ENCODE assay signal across 17 cellular contexts in genomic region chr1:236998571-236998970, GRCh38. TPM values are rescaled to one million over a fixed set of nuclear protein-coding genes. Genes with fewer than 3 reads are reported as not detected.
A peak's percentile ranks its signal among the peaks of the same experiment; 100 is the strongest.
DNase-seq lines count a peak whose midpoint lies in the region; ATAC-seq and TF ChIP-seq lines count a peak whose summit lies in the region.
"Had no signal": no experiment of that assay in that cellular context is flagged by ENCODE, and none has a peak within 500 bp of the region (broad histone marks: within the 10 kb centered on the region; RNA-seq: fewer than 3 reads in every experiment).

No MANE protein-coding gene starts in this region.

- CTCF ChIA-PET in HEK293 (lab: Yijun Ruan, JAX) = interaction anchor here (0.7 kb wide), 1 partner anchor 12 kb away, joined by 4 read pairs; no protein-coding TSS in a partner anchor

- H3K4me3 ChIP-seq in HEK293 (ENCODE audit: low read depth, low read length) (no peak overlapping the region), SJCRH30 (no peak overlapping the region), sigmoid colon (no peak overlapping the region)
- H3K4me3 ChIP-seq: BLaER1, GM12878 had no signal

- DNase-seq in SJCRH30 = peak; percentile 5 to 27
- no peak for DNase-seq in Right ventricle myocardium superior
- DNase-seq in left kidney (ENCODE audit: low read depth, low spot score) = peak; percentile 26
- no peak for DNase-seq in natural killer cell
- no peak for DNase-seq in sigmoid colon
- DNase-seq: CD8-positive, alpha-beta memory T cell; HFFc6; KG1; NCI-H1048; NCI-H1694 had no signal

- intact Hi-C loops in Right ventricle myocardium superior (cut with DNase I) (no loop called here), natural killer cell (cut with micrococcal nuclease) (no loop called here), sigmoid colon (cut with DNase I) (no loop called here)

- H3K9me3 Mint-ChIP-seq in natural killer cell = no peaks in the 10 kb centered on the region
- H3K9me3 Mint-ChIP-seq: CD8-positive, alpha-beta memory T cell had no signal

- H3K4me1 ChIP-seq in HEK293 (ENCODE audit: control insufficient read depth, insufficient read depth, low read length) (no peaks in the 10 kb centered on the region), SJCRH30 (no peaks in the 10 kb centered on the region), sigmoid colon (peaks cover 0 to 14% (median 7%) of the 10 kb centered on the region in 4 donors)
- H3K4me1 ChIP-seq: BLaER1 had no signal

- peak; percentile 54 for ATAC-seq in Right ventricle myocardium superior (ENCODE audit: poor library complexity)
- ATAC-seq in natural killer cell = no peak
- ATAC-seq in HG03045 (IDR thresholded peaks at IDR 0.05; ENCODE audit: unreplicated experiment) = no peak
- ATAC-seq: GM12878 had no signal

- no peak overlapping the region for H3K27ac Mint-ChIP-seq in natural killer cell
- H3K27ac Mint-ChIP-seq: CD8-positive, alpha-beta memory T cell; HFFc6 had no signal

- TF ChIP-seq EP300 in sigmoid colon (IDR thresholded peaks at IDR 0.05) = no peak

- TF ChIP-seq CTCF in HEK293 (tag by site-specific recombination; IDR thresholded peaks at IDR 0.05) (no peak), natural killer cell (IDR thresholded peaks at IDR 0.05) (no peak), sigmoid colon (IDR thresholded peaks at IDR 0.05) (no peak)

- H3K9me3 ChIP-seq in HEK293 (ENCODE audit: control insufficient read depth, insufficient read depth, low read depth, low read length) = no peaks in the 10 kb centered on the region
- H3K9me3 ChIP-seq in SJCRH30 (replicated peaks) = no peaks in the 10 kb centered on the region
- no peaks in the 10 kb centered on the region for H3K9me3 ChIP-seq in sigmoid colon
- H3K9me3 ChIP-seq: BLaER1 had no signal

- H3K27me3 ChIP-seq in SJCRH30 (no peaks in the 10 kb centered on the region), sigmoid colon (no peaks in the 10 kb centered on the region)
- H3K27me3 ChIP-seq: BLaER1 had no signal

- H3K27me3 Mint-ChIP-seq in natural killer cell (ENCODE audit: low read depth in 2 of 2) = peaks cover 0 to 2% of the 10 kb centered on the region in 2 donors

- H3K4me1 Mint-ChIP-seq in natural killer cell = no peaks in the 10 kb centered on the region
- H3K4me1 Mint-ChIP-seq: CD8-positive, alpha-beta memory T cell had no signal

- POLR2A ChIA-PET in HEK293 (lab: Yijun Ruan, JAX) = no interaction called here

- H3K27ac ChIP-seq in HEK293 (ENCODE audit: extremely low read depth, low read depth, low read length) (no peak overlapping the region), SJCRH30 (no peak overlapping the region), sigmoid colon (peak overlapping the region in 1 of 4 donors; percentile 71)
- H3K27ac ChIP-seq: BLaER1, HL-60 had no signal

- no peak overlapping the region for H3K4me3 Mint-ChIP-seq in natural killer cell
- H3K4me3 Mint-ChIP-seq: CD8-positive, alpha-beta memory T cell; HFFc6 had no signal

- no peaks in the 10 kb centered on the region for H3K36me3 Mint-ChIP-seq in natural killer cell
- H3K36me3 Mint-ChIP-seq: CD8-positive, alpha-beta memory T cell had no signal

- no peak for TF ChIP-seq POLR2A in sigmoid colon (IDR thresholded peaks at IDR 0.05)

- WGBS in sigmoid colon, 2 donors = 77 to 87% methylated on average over 4 of the region's 4 CpGs

- H3K36me3 ChIP-seq in HEK293 (ENCODE audit: control insufficient read depth in 2 of 2, insufficient read depth in 1 of 2, low read length in 2 of 2) (no peaks in the 10 kb centered on the region), SJCRH30 (no peaks in the 10 kb centered on the region), sigmoid colon (no peaks in the 10 kb centered on the region)
- H3K36me3 ChIP-seq: BLaER1 had no signal

TF ChIP-seq in HEK293, 187 proteins besides CTCF, POLR2A, EP300 and RAD21:
- TF ChIP-seq ZBTB21 (tag by site-specific recombination; IDR thresholded peaks at IDR 0.05) = no peak
- TF ChIP-seq ZNF366 (tag by site-specific recombination; conservative IDR thresholded peaks at IDR 0.05) = 0 out of 2 replicates have a peak, but pooled peaks have one; percentile 22

RNA-seq across cellular contexts. Expression of gene MT1HL1, which starts 5.7 kb away (rescaled TPM):
- not detected in 2 replicates for total RNA-seq in SJCRH30 (2014; rRNA removed; shearing (Covaris generic))
- total RNA-seq in Right ventricle myocardium superior (not detected), natural killer cell (not detected), sigmoid colon (not detected)
- not detected for polyA plus RNA-seq in sigmoid colon
- total RNA-seq: CD8-positive, alpha-beta memory T cell; GM12878; HFFc6; M059J; NCI-H460 had no signal
- polyA plus RNA-seq: CD8-positive, alpha-beta memory T cell; GM12878 had no signal

RNA-seq across cellular contexts. Expression of gene RYR2, which starts 43.4 kb away (rescaled TPM):
- 0.99 and 1.3 TPM in 2 replicates for total RNA-seq in SJCRH30 (2014; rRNA removed; shearing (Covaris generic))
- total RNA-seq in Right ventricle myocardium superior (744 TPM), natural killer cell (1 to 10 TPM in 1 of 3 donors, under 1 TPM in 2; 0.13 to 1.2 (median 0.38) TPM), sigmoid colon (10 to 100 TPM in 3 of 4 donors, 1 to 10 TPM in 1; 6.1 to 22.4 (median 16.3) TPM)
- polyA plus RNA-seq in sigmoid colon = under 1 TPM; under 0.01 to 0.86 (median 0.23) TPM
- total RNA-seq: GM12878 had no signal

Comparison
In these comparisons a context has a peak if more than half of its experiments do, and no peak if none do; other contexts are left out.
1. DNase-seq: peak in SJCRH30 (2 of 2) and left kidney (single experiment); none in Right ventricle myocardium superior (single experiment), natural killer cell (single experiment) and sigmoid colon (single experiment).
2. RNA of gene RYR2, which starts 43.4 kb away (total RNA-seq): 744 TPM in Right ventricle myocardium superior (single experiment); 6.1 to 22.4 TPM in sigmoid colon, 0.99 to 1.3 TPM in SJCRH30 and 0.13 to 1.2 TPM in natural killer cell; every median in the first group is over 10 times any median in the second.